8 cellular contexts compared by ENCODE assay signal in genomic region chr11:125062196-125062930, GRCh38. TPM values are rescaled to one million over a fixed set of nuclear protein-coding genes. Genes with fewer than 3 reads are reported as not detected.
A peak's percentile ranks its signal among the peaks of the same experiment; 100 is the strongest.
DNase-seq lines count a peak whose midpoint lies in the region; ATAC-seq and TF ChIP-seq lines count a peak whose summit lies in the region.

No MANE protein-coding gene starts in this region.

- POLR2A ChIA-PET in CD8-positive, alpha-beta T cell (lab: Charles Lee): no interaction called here

- no peaks in the 10 kb centered on the region for H3K36me3 ChIP-seq in CD8-positive, alpha-beta T cell (ENCODE audit: insufficient read depth, low read length)
- H3K36me3 ChIP-seq in mucosa of descending colon (ENCODE audit: low read depth): no peaks in the 10 kb centered on the region

- DNase-seq in CD8-positive, alpha-beta T cell: no peak
- no peak for DNase-seq in central memory CD8-positive, alpha-beta T cell (ENCODE audit: low spot score in 2 of 2)
- no peak for DNase-seq in mucosa of descending colon
- DNase-seq in D341Med (ENCODE audit: low spot score): no peak
- no peak for DNase-seq in NAMALWA (ENCODE audit: low spot score)
- DNase-seq in NCI-H524 treated with DMSO at 0.1 percent for 48 hours (lab: John Stamatoyannopoulos, UW): no peak

- TF ChIP-seq CTCF in CD8-positive, alpha-beta T cell (IDR thresholded peaks at IDR 0.05): no peak
- TF ChIP-seq CTCF in mucosa of descending colon (IDR thresholded peaks at IDR 0.05): no peak

- H3K4me3 ChIP-seq in CD8-positive, alpha-beta T cell (ENCODE audit: low read depth, low read length): peak overlapping the region; percentile 51
- peak overlapping the region; percentile 9 for H3K4me3 ChIP-seq in mucosa of descending colon

- peak overlapping the region; percentile 89 for H3K4me3 Mint-ChIP-seq in CD8-positive, alpha-beta T cell
- H3K4me3 Mint-ChIP-seq in central memory CD8-positive, alpha-beta T cell: peak overlapping the region; percentile 88

- peaks cover 37% of the 10 kb centered on the region for H3K27me3 Mint-ChIP-seq in CD8-positive, alpha-beta T cell (ENCODE audit: low read depth)
- peaks cover 8% of the 10 kb centered on the region for H3K27me3 Mint-ChIP-seq in central memory CD8-positive, alpha-beta T cell

- no peaks in the 10 kb centered on the region for H3K36me3 Mint-ChIP-seq in CD8-positive, alpha-beta T cell
- H3K36me3 Mint-ChIP-seq in central memory CD8-positive, alpha-beta T cell (ENCODE audit: insufficient read depth): no peaks in the 10 kb centered on the region

- H3K27ac ChIP-seq in CD8-positive, alpha-beta T cell (ENCODE audit: low read depth, low read length): no peak overlapping the region

- H3K9me3 Mint-ChIP-seq in CD8-positive, alpha-beta T cell: no peaks in the 10 kb centered on the region
- H3K9me3 Mint-ChIP-seq in central memory CD8-positive, alpha-beta T cell: no peaks in the 10 kb centered on the region

- H3K27ac Mint-ChIP-seq in CD8-positive, alpha-beta T cell: peak overlapping the region; percentile 79
- H3K27ac Mint-ChIP-seq in central memory CD8-positive, alpha-beta T cell (ENCODE audit: low read depth): peak overlapping the region; percentile 84

- CTCF ChIA-PET in CD8-positive, alpha-beta T cell (lab: Charles Lee): no interaction called here

- H3K4me1 ChIP-seq in CD8-positive, alpha-beta T cell (ENCODE audit: insufficient read depth, low read length): peaks cover 6% of the 10 kb centered on the region
- peaks cover 8% of the 10 kb centered on the region for H3K4me1 ChIP-seq in mucosa of descending colon (ENCODE audit: low read depth)

- H3K27me3 ChIP-seq in CD8-positive, alpha-beta T cell (ENCODE audit: insufficient read depth, low read length): peaks cover 8% of the 10 kb centered on the region

- H3K9me3 ChIP-seq in CD8-positive, alpha-beta T cell (ENCODE audit: low read length): no peaks in the 10 kb centered on the region
- no peaks in the 10 kb centered on the region for H3K9me3 ChIP-seq in mucosa of descending colon

- intact Hi-C loops in CD8-positive, alpha-beta T cell (cut with DNase I, micrococcal nuclease): no loop called here
- intact Hi-C loops in mucosa of descending colon (cut with DNase I, micrococcal nuclease): no loop called here

- ATAC-seq in CD8-positive, alpha-beta T cell: no peak
- peak; percentile 3 for ATAC-seq in HG03045 (IDR thresholded peaks at IDR 0.05; ENCODE audit: unreplicated experiment)
- peak; percentile 31 for ATAC-seq in central memory CD8-positive, alpha-beta T cell (replicated peaks; ENCODE audit: extremely low read depth, poor library complexity, severe bottlenecking)
- no peak for ATAC-seq in mucosa of descending colon
- no peak for ATAC-seq in HG02840 (IDR thresholded peaks at IDR 0.05; ENCODE audit: low FRiP score, unreplicated experiment)

- peaks cover 2% of the 10 kb centered on the region for H3K4me1 Mint-ChIP-seq in CD8-positive, alpha-beta T cell (ENCODE audit: low read depth)
- H3K4me1 Mint-ChIP-seq in central memory CD8-positive, alpha-beta T cell: peaks cover 7% of the 10 kb centered on the region

RNA-seq across cellular contexts. Expression of gene SLC37A2, which starts 0.7 kb away (rescaled TPM):
- under 1 TPM in 1 of 2 experiments, not detected in 1; 0.16 TPM for total RNA-seq in CD8-positive, alpha-beta T cell
- 10 to 100 TPM in 1 of 3 donors, 1 to 10 TPM in 2; 4.3 to 10.5 (median 6.2) TPM for total RNA-seq in mucosa of descending colon

RNA-seq across cellular contexts. Expression of gene TMEM218, which starts 49.1 kb away (rescaled TPM):
- 1 to 10 TPM; 2.5 to 3.4 TPM for total RNA-seq in CD8-positive, alpha-beta T cell
- total RNA-seq in mucosa of descending colon: 10 to 100 TPM; 12.5 to 16.9 (median 16.1) TPM

Comparison
In these comparisons a context has a peak if more than half of its experiments do, and no peak if none do; other contexts are left out.
1. ATAC-seq: peak in HG03045 (single experiment) and central memory CD8-positive, alpha-beta T cell (single experiment); none in CD8-positive, alpha-beta T cell (single experiment), mucosa of descending colon (single experiment) and HG02840 (single experiment).
2. RNA of gene SLC37A2, which starts 0.7 kb away (total RNA-seq): 4.3 to 10.5 TPM in mucosa of descending colon; 0.16 TPM in CD8-positive, alpha-beta T cell; every median in the first group is over 4 times any median in the second.